14 cellular contexts compared by ENCODE assay signal in genomic region chr2:96945011-96945410, GRCh38. TPM values are rescaled to one million over a fixed set of nuclear protein-coding genes. Genes with fewer than 3 reads are reported as not detected.
DNase-seq lines count a peak whose midpoint lies in the region; TF ChIP-seq lines count a peak whose summit lies in the region.
"Had no signal": no experiment of that assay in that cellular context is flagged by ENCODE, and none has a peak within 500 bp of the region (broad histone marks: within the 10 kb centered on the region; RNA-seq: fewer than 3 reads in every experiment).

No MANE protein-coding gene starts in this region.

- peaks cover 31% of the 10 kb centered on the region for H3K9me3 Mint-ChIP-seq in Caco-2 (ENCODE audit: unreplicated experiment)

- H3K27me3 ChIP-seq in muscle layer of colon (ENCODE audit: control insufficient read depth in 1 of 2, insufficient read depth in 2 of 2, low read length in 2 of 2): no peaks in the 10 kb centered on the region
- no peaks in the 10 kb centered on the region for H3K27me3 ChIP-seq in Peyer's patch
- H3K27me3 ChIP-seq in Caco-2 (replicated peaks; ENCODE audit: control insufficient read depth, insufficient read depth, low read length): no peaks in the 10 kb centered on the region
- H3K27me3 ChIP-seq in prostate gland (replicated peaks; ENCODE audit: insufficient read depth): no peaks in the 10 kb centered on the region
- H3K27me3 ChIP-seq: colonic mucosa, heart right ventricle, testis had no signal

- H3K9me3 ChIP-seq in muscle layer of colon (ENCODE audit: low read length) (no peaks in the 10 kb centered on the region), Peyer's patch (no peaks in the 10 kb centered on the region), Caco-2 (peaks cover 18% of the 10 kb centered on the region; the same call in 1 of the 2 replicates), prostate gland (no peaks in the 10 kb centered on the region)
- H3K9me3 ChIP-seq: colonic mucosa, testis had no signal

- no peaks in the 10 kb centered on the region for H3K27me3 Mint-ChIP-seq in Caco-2 (ENCODE audit: insufficient read depth, unreplicated experiment)

- no peaks in the 10 kb centered on the region for H3K36me3 ChIP-seq in muscle layer of colon (ENCODE audit: insufficient read depth, low read length)
- H3K36me3 ChIP-seq in Peyer's patch: no peaks in the 10 kb centered on the region
- H3K36me3 ChIP-seq in Caco-2 (ENCODE audit: control insufficient read depth, insufficient read depth, low read length): no peaks in the 10 kb centered on the region
- H3K36me3 ChIP-seq in prostate gland: no peaks in the 10 kb centered on the region
- H3K36me3 ChIP-seq: colonic mucosa, heart right ventricle had no signal

- H3K27ac ChIP-seq in muscle layer of colon (ENCODE audit: low read depth, low read length): peak overlapping the region; percentile 29
- H3K27ac ChIP-seq in Peyer's patch: peak overlapping the region in 1 of 4 donors; percentile 2
- no peak overlapping the region for H3K27ac ChIP-seq in prostate gland
- H3K27ac ChIP-seq: colonic mucosa, heart right ventricle, testis had no signal

- no peaks in the 10 kb centered on the region for H3K36me3 Mint-ChIP-seq in Caco-2 (ENCODE audit: insufficient read depth, unreplicated experiment)

- no peak overlapping the region for H3K4me3 Mint-ChIP-seq in Caco-2 (ENCODE audit: unreplicated experiment)
- H3K4me3 Mint-ChIP-seq: T-helper 2 cell treated with Interferon-gamma antibody and Interleukin-4, amounts not matched to agents 5 μg/mL and 100 μg/mL, for 36 hours had no signal

- peaks cover 18% of the 10 kb centered on the region for H3K4me1 ChIP-seq in muscle layer of colon (ENCODE audit: insufficient read depth, low read length)
- H3K4me1 ChIP-seq in Peyer's patch: no peaks in the 10 kb centered on the region
- H3K4me1 ChIP-seq in Caco-2: no peaks in the 10 kb centered on the region
- no peaks in the 10 kb centered on the region for H3K4me1 ChIP-seq in prostate gland (replicated peaks)
- H3K4me1 ChIP-seq: colonic mucosa had no signal

- BruUV-seq in Caco-2 (replicated peaks; lab: Mats Ljungman, UMichigan): no TSS peak

- 61% methylated on average over 6 of the region's 6 CpGs for WGBS in prostate gland

- H3K4me1 Mint-ChIP-seq in Caco-2 (ENCODE audit: low read depth, unreplicated experiment): peaks cover 6% of the 10 kb centered on the region

- H3K9ac ChIP-seq in muscle layer of colon (ENCODE audit: low read length): no peak overlapping the region

- CTCF ChIA-PET in Caco-2 (lab: Charles Lee): interaction anchor here (1.5 kb wide), 1 partner anchor 86 kb away, joined by 3 read pairs; no protein-coding TSS in a partner anchor

- TF ChIP-seq CTCF in Peyer's patch (IDR thresholded peaks at IDR 0.05) (no peak), Caco-2 (IDR thresholded peaks at IDR 0.05; ENCODE audit: insufficient read depth in 1 of 2, low read depth in 1 of 2, low read length in 1 of 2, severe bottlenecking in 1 of 2, unreplicated experiment in 1 of 2) (no peak), prostate gland (IDR thresholded peaks at IDR 0.05) (no peak)

- no peak for TF ChIP-seq POLR2A in Peyer's patch (IDR thresholded peaks at IDR 0.05)
- no peak for TF ChIP-seq POLR2A in prostate gland (IDR thresholded peaks at IDR 0.05)

- H3K4me3 ChIP-seq in muscle layer of colon (ENCODE audit: low read depth in 1 of 2, low read length in 2 of 2): no peak overlapping the region
- no peak overlapping the region for H3K4me3 ChIP-seq in Peyer's patch
- H3K4me3 ChIP-seq in Caco-2 (ENCODE audit: low read depth, low read length): no peak overlapping the region
- H3K4me3 ChIP-seq in prostate gland: no peak overlapping the region
- H3K4me3 ChIP-seq: colonic mucosa, heart right ventricle, testis had no signal

- DNase-seq in DMS53 treated with DMSO at 0.1 percent for 48 hours (lab: John Stamatoyannopoulos, UW; ENCODE audit: unreplicated experiment) (peak; percentile 89), NCI-H1092 (lab: John Stamatoyannopoulos, UW) (peak; percentile 47), NCI-H69 (lab: John Stamatoyannopoulos, UW) (peak; percentile 78), Peyer's patch (no peak), Caco-2 (no peak), prostate gland (ENCODE audit: low spot score) (no peak)
- DNase-seq: activated CD4-positive, alpha-beta T cell treated with anti-CD3 and anti-CD28 coated beads for 48 hours; colonic mucosa; heart right ventricle; left cardiac atrium; NCI-H748 treated with DMSO at 0.1 percent for 48 hours; testis had no signal

- intact Hi-C loops in Caco-2 (cut with micrococcal nuclease; ENCODE audit: unreplicated experiment): no loop called here
- intact Hi-C loops in prostate gland (cut with DNase I): no loop called here

- no peak overlapping the region for H3K27ac Mint-ChIP-seq in Caco-2 (ENCODE audit: unreplicated experiment)
- H3K27ac Mint-ChIP-seq: T-helper 2 cell treated with Interferon-gamma antibody and Interleukin-4, amounts not matched to agents 5 μg/mL and 100 μg/mL, for 36 hours had no signal

- POLR2A ChIA-PET in Caco-2 (lab: Charles Lee): no interaction called here

RNA-seq across cellular contexts. Expression of gene FAM178B, which starts 41.4 kb away (rescaled TPM):
- not detected for total RNA-seq in Peyer's patch
- total RNA-seq in Caco-2 (2022): not detected in 2 replicates
- total RNA-seq in prostate gland: 10 to 100 TPM in 1 of 2 donors, not detected in 1; 13.9 TPM

Comparison
In these comparisons a context has a peak if more than half of its experiments do, and no peak if none do; other contexts are left out.
1. DNase-seq: peak in DMS53 treated with DMSO at 0.1 percent for 48 hours (single experiment), NCI-H1092 (single experiment) and NCI-H69 (single experiment); none in Peyer's patch (0 of 3), Caco-2 (0 of 2) and prostate gland (single experiment).